Comparison of ENCODE assay signal across 13 cellular contexts in genomic region chr16:87697256-87697655, GRCh38.
"Had no signal": no experiment of that assay in that cellular context is flagged by ENCODE, and none has a peak within 500 bp of the region (broad histone marks: within the 10 kb centered on the region; RNA-seq: fewer than 3 reads in every experiment).

No MANE protein-coding gene starts in this region.

- H3K4me3 Mint-ChIP-seq: stimulated activated effector memory CD8-positive, alpha-beta T cell treated with anti-CD3 and anti-CD28 coated beads, Interleukin-12 subunit alpha, Interleukin-12 subunit beta, amount 100 ng/mL, for 72 hours had no signal

- H3K27me3 Mint-ChIP-seq: activated T-helper 17 cell treated with anti-CD3 and anti-CD28 coated beads, Interleukin-2, amount 50 U/mL, for 72 hours had no signal

- H3K36me3 ChIP-seq: adrenal gland had no signal

- H3K9me3 ChIP-seq: adrenal gland, esophagus muscularis mucosa, tibial artery had no signal

- H3K27me3 ChIP-seq: adrenal gland, esophagus muscularis mucosa, tibial artery had no signal

- H3K4me1 ChIP-seq: adrenal gland, tibial artery had no signal

- DNase-seq: activated CD4-positive, CD25-positive, alpha-beta regulatory T cell; activated naive CD4-positive, alpha-beta T cell treated with Interleukin-2 at 50 U/mL for 16 hours; adrenal gland; islet precursor cell; midbrain; stimulated activated CD4-positive, alpha-beta T cell treated with anti-CD3 and anti-CD28 coated beads, Interleukin-12 subunit alpha, Interleukin-12 subunit beta, amount 100 ng/mL, for 4 hours; stimulated activated CD4-positive, alpha-beta T cell treated with anti-CD3 and anti-CD28 coated beads, Interleukin-2, amount 100 ng/mL, for 24 hours; SW 1271; tibial artery had no signal

- H3K9me3 Mint-ChIP-seq: activated T-helper 17 cell treated with anti-CD3 and anti-CD28 coated beads, Interleukin-2, amount 50 U/mL, for 72 hours; stimulated activated effector memory CD8-positive, alpha-beta T cell treated with anti-CD3 and anti-CD28 coated beads, Interleukin-12 subunit alpha, Interleukin-12 subunit beta, amount 100 ng/mL, for 72 hours had no signal

- ATAC-seq: activated T-helper 17 cell treated with anti-CD3 and anti-CD28 coated beads, Interleukin-2, amount 50 U/mL, for 72 hours; left lobe of liver; stimulated activated effector memory CD8-positive, alpha-beta T cell treated with anti-CD3 and anti-CD28 coated beads, Interleukin-12 subunit alpha, Interleukin-12 subunit beta, amount 100 ng/mL, for 72 hours had no signal

- H3K27ac ChIP-seq: adrenal gland, esophagus muscularis mucosa, tibial artery had no signal

- H3K4me3 ChIP-seq: adrenal gland, esophagus muscularis mucosa, tibial artery had no signal
